8 cellular contexts compared by ENCODE assay signal in the genomic region with DNA sequence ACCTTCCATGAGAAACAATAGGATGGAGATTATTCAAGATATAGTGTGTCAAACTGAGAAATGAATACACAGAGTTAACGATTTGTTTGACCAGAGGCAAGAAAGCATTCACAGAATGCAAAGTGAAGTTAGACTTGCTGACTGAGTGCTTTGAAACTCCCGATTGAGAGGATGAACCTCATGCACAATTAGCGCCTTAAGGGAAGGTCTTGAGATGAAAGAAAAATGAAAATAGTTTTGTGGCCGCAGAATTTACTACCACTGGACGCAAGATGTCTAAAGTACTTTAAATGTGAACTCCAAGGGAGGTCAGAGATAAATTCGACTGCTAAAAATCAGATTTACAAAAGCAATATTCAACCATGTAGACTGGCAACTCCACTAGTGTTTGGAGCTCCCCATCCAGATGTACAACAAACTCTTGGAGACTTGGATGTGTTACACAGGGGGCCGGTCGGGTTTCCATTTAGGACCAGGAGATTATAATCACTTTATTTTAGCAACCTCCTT. TPM values are rescaled to one million over a fixed set of nuclear protein-coding genes. Genes with fewer than 3 reads are reported as not detected.
DNase-seq lines count a peak whose midpoint lies in the region; ATAC-seq and TF ChIP-seq lines count a peak whose summit lies in the region.

No MANE protein-coding gene starts in this region.

- intact Hi-C loops in thyroid gland (cut with DNase I), result no loop called here

- peaks cover 8% of the 10 kb centered on the region for H3K27me3 Mint-ChIP-seq in activated CD4-positive, alpha-beta T cell treated with anti-CD3 and anti-CD28 coated beads, Interleukin-2, amount 10 ng/mL, durations not matched to agents 7 days and 5 days
- peaks cover 6% of the 10 kb centered on the region for H3K27me3 Mint-ChIP-seq in activated naive CD8-positive, alpha-beta T cell treated with anti-CD3 and anti-CD28 coated beads for 36 hours

- H3K27me3 ChIP-seq in layer of hippocampus (ENCODE audit: control insufficient read depth, insufficient read depth, low read length) (no peaks in the 10 kb centered on the region), thyroid gland (no peaks in the 10 kb centered on the region)

- peaks cover 43% of the 10 kb centered on the region for H3K4me1 Mint-ChIP-seq in activated CD4-positive, alpha-beta T cell treated with anti-CD3 and anti-CD28 coated beads, Interleukin-2, amount 10 ng/mL, durations not matched to agents 7 days and 5 days
- H3K4me1 Mint-ChIP-seq in activated naive CD8-positive, alpha-beta T cell treated with anti-CD3 and anti-CD28 coated beads for 36 hours, result peaks cover 31% of the 10 kb centered on the region

- TF ChIP-seq CTCF in thyroid gland (IDR thresholded peaks at IDR 0.05) (no peak), omental fat pad (IDR thresholded peaks at IDR 0.05) (no peak)

- TF ChIP-seq POLR2A in thyroid gland (IDR thresholded peaks at IDR 0.05), result no peak

- peaks cover 5% of the 10 kb centered on the region in 2 donors for H3K4me1 ChIP-seq in thyroid gland

- H3K36me3 Mint-ChIP-seq in activated CD4-positive, alpha-beta T cell treated with anti-CD3 and anti-CD28 coated beads, Interleukin-2, amount 10 ng/mL, durations not matched to agents 7 days and 5 days (ENCODE audit: low read depth), result peaks cover 26% of the 10 kb centered on the region
- H3K36me3 Mint-ChIP-seq in activated naive CD8-positive, alpha-beta T cell treated with anti-CD3 and anti-CD28 coated beads for 36 hours, result peaks cover 9% of the 10 kb centered on the region

- ATAC-seq in GM21423 (IDR thresholded peaks at IDR 0.05; ENCODE audit: unreplicated experiment), result no peak
- no peak for ATAC-seq in omental fat pad (ENCODE audit: low FRiP score)

- H3K9me3 ChIP-seq in thyroid gland, result no peaks in the 10 kb centered on the region

- no peak for DNase-seq in activated CD4-positive, alpha-beta T cell treated with anti-CD3 and anti-CD28 coated beads, Interleukin-2, amount 10 ng/mL, durations not matched to agents 7 days and 5 days
- no peak for DNase-seq in activated CD4-positive, alpha-beta T cell treated with anti-CD3 and anti-CD28 coated beads for 48 hours
- DNase-seq in activated naive CD8-positive, alpha-beta T cell treated with anti-CD3 and anti-CD28 coated beads for 36 hours, result no peak
- DNase-seq in thyroid gland (no peak), cerebellar cortex (ENCODE audit: low spot score) (no peak), omental fat pad (ENCODE audit: low spot score) (no peak)

- H3K4me3 Mint-ChIP-seq in activated CD4-positive, alpha-beta T cell treated with anti-CD3 and anti-CD28 coated beads, Interleukin-2, amount 10 ng/mL, durations not matched to agents 7 days and 5 days, result peak overlapping the region; percentile 97
- H3K4me3 Mint-ChIP-seq in activated naive CD8-positive, alpha-beta T cell treated with anti-CD3 and anti-CD28 coated beads for 36 hours, result peak overlapping the region; percentile 96

- H3K27ac Mint-ChIP-seq in activated CD4-positive, alpha-beta T cell treated with anti-CD3 and anti-CD28 coated beads, Interleukin-2, amount 10 ng/mL, durations not matched to agents 7 days and 5 days, result peak overlapping the region; percentile 97
- peak overlapping the region; percentile 97 for H3K27ac Mint-ChIP-seq in activated naive CD8-positive, alpha-beta T cell treated with anti-CD3 and anti-CD28 coated beads for 36 hours

- H3K27ac ChIP-seq in layer of hippocampus (ENCODE audit: low read depth, low read length) (peak overlapping the region; percentile 90), thyroid gland (peak overlapping the region; percentile 70 to 84 (median 71))

- peaks cover 0 to 5% of the 10 kb centered on the region in 2 donors for H3K36me3 ChIP-seq in thyroid gland

- peak overlapping the region in 2 of 3 donors; percentile 21 to 36 for H3K4me3 ChIP-seq in thyroid gland (replicated peaks in 1 of 3)

- no peaks in the 10 kb centered on the region for H3K9me3 Mint-ChIP-seq in activated CD4-positive, alpha-beta T cell treated with anti-CD3 and anti-CD28 coated beads, Interleukin-2, amount 10 ng/mL, durations not matched to agents 7 days and 5 days
- peaks cover 2% of the 10 kb centered on the region for H3K9me3 Mint-ChIP-seq in activated naive CD8-positive, alpha-beta T cell treated with anti-CD3 and anti-CD28 coated beads for 36 hours

- 41 to 43% methylated on average over 8 of the region's 8 CpGs for WGBS in thyroid gland, 2 donors

- CTCF ChIA-PET in activated CD4-positive, alpha-beta T cell treated with anti-CD3 and anti-CD28 coated beads, Interleukin-2, amount 10 ng/mL, durations not matched to agents 7 days and 5 days (lab: Charles Lee), result interaction anchor here (0.8 to 1.4 kb wide), 6 partner anchors 9 to 1089 kb away, joined by 3 to 8 read pairs (median 6); no protein-coding TSS in a partner anchor

- POLR2A ChIA-PET in activated CD4-positive, alpha-beta T cell treated with anti-CD3 and anti-CD28 coated beads, Interleukin-2, amount 10 ng/mL, durations not matched to agents 7 days and 5 days (lab: Charles Lee), result interaction anchor here (0.8 to 1.4 kb wide), 4 partner anchors 18 to 1117 kb away, joined by 3 to 9 read pairs (median 4); a partner anchor contains a TSS

RNA-seq across cellular contexts. Expression of a gene that starts 0.7 kb away (rescaled TPM):
- 10 to 100 TPM; 24.3 to 25.3 TPM for total RNA-seq in activated CD4-positive, alpha-beta T cell treated with anti-CD3 and anti-CD28 coated beads, Interleukin-2, amount 10 ng/mL, durations not matched to agents 7 days and 5 days
- total RNA-seq in activated naive CD8-positive, alpha-beta T cell treated with anti-CD3 and anti-CD28 coated beads for 36 hours, result 10 to 100 TPM; 31.0 to 31.5 TPM
- total RNA-seq in thyroid gland (10 to 100 TPM; 20.1 to 27.9 (median 24.6) TPM), omental fat pad (10 to 100 TPM; 13.5 to 19.4 (median 16.6) TPM)

RNA-seq across cellular contexts. Expression of a gene that starts 21.6 kb away (rescaled TPM):
- 10 to 100 TPM; 13.9 to 14.8 TPM for total RNA-seq in activated CD4-positive, alpha-beta T cell treated with anti-CD3 and anti-CD28 coated beads, Interleukin-2, amount 10 ng/mL, durations not matched to agents 7 days and 5 days
- 10 to 100 TPM; 16.2 to 18.3 TPM for total RNA-seq in activated naive CD8-positive, alpha-beta T cell treated with anti-CD3 and anti-CD28 coated beads for 36 hours
- total RNA-seq in thyroid gland (10 to 100 TPM; 22.0 to 26.5 (median 23.4) TPM), omental fat pad (10 to 100 TPM in 2 of 4 donors, 1 to 10 TPM in 2; 8.8 to 18.3 (median 10.5) TPM)

RNA-seq across cellular contexts. Expression of a gene that starts 33.2 kb away (rescaled TPM):
- total RNA-seq in activated CD4-positive, alpha-beta T cell treated with anti-CD3 and anti-CD28 coated beads, Interleukin-2, amount 10 ng/mL, durations not matched to agents 7 days and 5 days, result 10 to 100 TPM; 58.7 to 59.9 TPM
- total RNA-seq in activated naive CD8-positive, alpha-beta T cell treated with anti-CD3 and anti-CD28 coated beads for 36 hours, result 10 to 100 TPM; 77.5 to 80.6 TPM
- total RNA-seq in thyroid gland (100 to 1,000 TPM in 1 of 4 donors, 10 to 100 TPM in 3; 19.5 to 335 (median 25.1) TPM), omental fat pad (10 to 100 TPM; 22.0 to 54.4 (median 31.9) TPM)
